Comparison of ENCODE assay signal across 8 cellular contexts in genomic region chr6:150865406-150866146, GRCh38. TPM values are rescaled to one million over a fixed set of nuclear protein-coding genes. Genes with fewer than 3 reads are reported as not detected.
DNase-seq lines count a peak whose midpoint lies in the region; ATAC-seq and TF ChIP-seq lines count a peak whose summit lies in the region.

TSS of gene MTHFD1L (plus strand) at chr6:150865702. CDS start at chr6:150865823, 121 bp downstream.

- peak; percentile 64 for TF ChIP-seq CTCF in DND-41 (IDR thresholded peaks at IDR 0.05; ENCODE audit: borderline replicate concordance, extremely low read depth, low read length, poor library complexity, severe bottlenecking)
- TF ChIP-seq CTCF in omental fat pad (IDR thresholded peaks at IDR 0.05): peak in 1 of 3 donors; percentile 21
- peak; percentile 45 to 51 (median 50) for TF ChIP-seq CTCF in testis (IDR thresholded peaks at IDR 0.05)

- H3K9me3 ChIP-seq in DND-41 (ENCODE audit: insufficient read depth, low read length, severe bottlenecking) (no peaks in the 10 kb centered on the region), HUES64 (ENCODE audit: insufficient read depth, low read depth, low read length) (no peaks in the 10 kb centered on the region), testis (no peaks in the 10 kb centered on the region)

- peaks cover 32% of the 10 kb centered on the region; the same call in 1 of the 2 replicates for H4K20me1 ChIP-seq in DND-41 (ENCODE audit: insufficient read depth, low read length)

- H3K4me1 ChIP-seq in DND-41 (ENCODE audit: insufficient read depth, low read length): peaks cover 46% of the 10 kb centered on the region
- H3K4me1 ChIP-seq in HUES64 (ENCODE audit: insufficient read depth, low read length): no peaks in the 10 kb centered on the region
- peaks cover 21% of the 10 kb centered on the region for H3K4me1 ChIP-seq in testis

- H3K4me3 ChIP-seq in DND-41 (ENCODE audit: low read depth in 1 of 2, low read length in 2 of 2) (peak within 1 kb of the TSS; percentile 51 to 83; a peak in 3 of 4 replicates), HUES64 (ENCODE audit: low read length) (peak within 1 kb of the TSS; percentile 79), testis (peak within 1 kb of the TSS; percentile 76 to 86)

- H3K9ac ChIP-seq in DND-41 (ENCODE audit: low read depth, low read length): peak within 1 kb of the TSS; percentile 90
- peak within 1 kb of the TSS; percentile 98 for H3K9ac ChIP-seq in HUES64 (ENCODE audit: low read depth, low read length)

- peaks cover 20% of the 10 kb centered on the region for H3K27me3 Mint-ChIP-seq in activated naive CD4-positive, alpha-beta T cell treated with anti-CD3 and anti-CD28 coated beads, Interleukin-2, amount 10 ng/mL, durations not matched to agents 7 days and 5 days

- H2AFZ ChIP-seq in DND-41 (ENCODE audit: low read depth, low read length): peak within 1 kb of the TSS; percentile 91

- intact Hi-C loops in testis (cut with DNase I; ENCODE audit: low total_unique reads): no loop called here

- CTCF ChIA-PET in activated naive CD4-positive, alpha-beta T cell treated with anti-CD3 and anti-CD28 coated beads, Interleukin-2, amount 10 ng/mL, durations not matched to agents 7 days and 5 days (lab: Charles Lee): interaction anchor here (0.8 to 1.4 kb wide), 5 partner anchors 9 to 231 kb away, joined by 3 to 5 read pairs (median 3); no protein-coding TSS in a partner anchor

- peak; percentile 76 for DNase-seq in DND-41
- DNase-seq in SK-N-DZ (ENCODE audit: low spot score): peak; percentile 79
- peak; percentile 83 for DNase-seq in activated naive CD4-positive, alpha-beta T cell treated with anti-CD3 and anti-CD28 coated beads, Interleukin-2, amount 10 ng/mL, durations not matched to agents 7 days and 5 days
- peak; percentile 54 for DNase-seq in globus pallidus (ENCODE audit: low spot score)
- peak; percentile 54 for DNase-seq in omental fat pad (ENCODE audit: low spot score)
- peak; percentile 81 for DNase-seq in testis

- no peaks in the 10 kb centered on the region for H3K9me3 Mint-ChIP-seq in activated naive CD4-positive, alpha-beta T cell treated with anti-CD3 and anti-CD28 coated beads, Interleukin-2, amount 10 ng/mL, durations not matched to agents 7 days and 5 days

- H3K27me3 ChIP-seq in DND-41 (ENCODE audit: insufficient read depth, low read length, poor library complexity): peaks cover 17% of the 10 kb centered on the region
- no peaks in the 10 kb centered on the region for H3K27me3 ChIP-seq in HUES64 (ENCODE audit: insufficient read depth, low read length)
- H3K27me3 ChIP-seq in testis: no peaks in the 10 kb centered on the region

- H3K4me3 Mint-ChIP-seq in activated naive CD4-positive, alpha-beta T cell treated with anti-CD3 and anti-CD28 coated beads, Interleukin-2, amount 10 ng/mL, durations not matched to agents 7 days and 5 days: peak within 1 kb of the TSS; percentile 97

- H3K36me3 Mint-ChIP-seq in activated naive CD4-positive, alpha-beta T cell treated with anti-CD3 and anti-CD28 coated beads, Interleukin-2, amount 10 ng/mL, durations not matched to agents 7 days and 5 days: peaks cover 5% of the 10 kb centered on the region

- WGBS in HUES64: under 1% methylated on average over 82 of the region's 82 CpGs
- WGBS in testis, 2 donors: 0% methylated on average over 3 to 69 of the region's 82 CpGs

- peaks cover 36% of the 10 kb centered on the region for H3K4me1 Mint-ChIP-seq in activated naive CD4-positive, alpha-beta T cell treated with anti-CD3 and anti-CD28 coated beads, Interleukin-2, amount 10 ng/mL, durations not matched to agents 7 days and 5 days

- peaks cover 50% of the 10 kb centered on the region for H3K79me2 ChIP-seq in DND-41 (ENCODE audit: insufficient read depth, low read length)

- ATAC-seq in DND-41 (ENCODE audit: insufficient read depth, low read depth) (peak; percentile 57), GM21447 (IDR thresholded peaks at IDR 0.05; ENCODE audit: unreplicated experiment) (peak; percentile 73), omental fat pad (ENCODE audit: low FRiP score) (peak; percentile 90)

- no peak for TF ChIP-seq POLR2A in testis (IDR thresholded peaks at IDR 0.05)

- peak within 1 kb of the TSS; percentile 91 for H3K27ac Mint-ChIP-seq in activated naive CD4-positive, alpha-beta T cell treated with anti-CD3 and anti-CD28 coated beads, Interleukin-2, amount 10 ng/mL, durations not matched to agents 7 days and 5 days

- peak within 1 kb of the TSS; percentile 95 for H3K4me2 ChIP-seq in DND-41 (ENCODE audit: insufficient read depth, low read length)

- H3K36me3 ChIP-seq in DND-41 (ENCODE audit: insufficient read depth, low read length) (peaks cover 2% of the 10 kb centered on the region; the same call in 1 of the 2 replicates), HUES64 (ENCODE audit: insufficient read depth, low read length) (no peaks in the 10 kb centered on the region; the same call in 1 of the 2 replicates), testis (ENCODE audit: low read depth, missing control alignments) (no peaks in the 10 kb centered on the region)

- peak within 1 kb of the TSS; percentile 74 for H3K27ac ChIP-seq in DND-41 (ENCODE audit: low read length)
- peak within 1 kb of the TSS; percentile 96 for H3K27ac ChIP-seq in HUES64 (ENCODE audit: low read depth, low read length)
- H3K27ac ChIP-seq in testis: peak within 1 kb of the TSS; percentile 91 to 92

RNA-seq across cellular contexts. Expression of gene MTHFD1L, which starts in this region (rescaled TPM):
- polyA plus RNA-seq in HUES64 (2013, experiment 1 of 2): 58.2 TPM
- 62.0 TPM for polyA plus RNA-seq in HUES64 (2013, experiment 2 of 2)
- polyA plus RNA-seq in SK-N-DZ (2014; cell fraction: cytosol; rRNA removed): 29.4 and 30.7 TPM in 2 replicates
- polyA plus RNA-seq in SK-N-DZ (2014; cell fraction: nucleus; rRNA removed): 16.4 and 17.8 TPM in 2 replicates
- total RNA-seq in omental fat pad (10 to 100 TPM in 3 of 4 donors, 1 to 10 TPM in 1; 4.7 to 45.9 (median 24.0) TPM), testis (10 to 100 TPM; 29.5 to 35.3 TPM)
- polyA plus RNA-seq in testis (ENCODE audit: insufficient read depth, low read depth, low replicate concordance): 23.4 TPM

Comparison
In these comparisons a context has a peak if more than half of its experiments do, and no peak if none do; other contexts are left out.
1. Peak in every context shown above with its lines: DNase-seq, ATAC-seq, H3K4me3 ChIP-seq and H3K27ac ChIP-seq.